Comparison of ENCODE assay signal across 20 cellular contexts in the genomic region with DNA sequence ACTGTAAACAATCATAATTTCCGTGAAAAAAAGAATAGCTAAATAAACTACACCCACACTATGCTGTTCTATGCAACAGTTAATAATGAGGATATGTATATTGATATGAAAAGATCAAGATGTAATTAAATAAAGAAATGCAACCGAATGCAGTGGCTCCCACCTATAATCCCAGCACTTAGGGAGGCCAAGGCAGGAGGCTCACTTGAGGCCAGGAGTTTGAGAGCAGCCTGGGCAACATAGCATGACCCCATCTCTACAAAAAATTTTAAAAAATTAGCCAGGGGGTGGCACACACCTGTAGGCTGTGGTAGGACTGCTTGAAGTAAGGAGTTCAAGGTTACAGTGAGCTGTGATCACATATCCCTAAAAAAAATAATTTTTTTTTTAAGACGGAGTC. TPM values are rescaled to one million over a fixed set of nuclear protein-coding genes. Genes with fewer than 3 reads are reported as not detected.
DNase-seq lines count a peak whose midpoint lies in the region; ATAC-seq, FAIRE-seq and TF ChIP-seq lines count a peak whose summit lies in the region.
"Had no signal": no experiment of that assay in that cellular context is flagged by ENCODE, and none has a peak within 500 bp of the region (broad histone marks: within the 10 kb centered on the region; RNA-seq: fewer than 3 reads in every experiment).

No MANE protein-coding gene starts in this region.

- H3K9ac ChIP-seq in HepG2 (ENCODE audit: insufficient read depth, low read depth, low read length) (no peak overlapping the region), K562 (ENCODE audit: insufficient read depth in 1 of 2, low read depth in 2 of 2, low read length in 2 of 2) (no peak overlapping the region), neural progenitor cell (no peak overlapping the region)
- H3K9ac ChIP-seq: BLaER1 treated with 17β-estradiol and CSF1 and Interleukin-3, amounts not matched to agents 10 nM and 100 nM had no signal

- WGBS in HepG2 (ENCODE audit: low lambda C conversion rate) = 94% methylated on average over 3 of the region's 3 CpGs
- WGBS in right lobe of liver (ENCODE audit: insufficient coverage, low coverage, low lambda C conversion rate, missing lambda C conversion rate) = 86% methylated on average over 1 of the region's 3 CpGs
- WGBS in K562 (ENCODE audit: insufficient coverage, low coverage, missing lambda C conversion rate) = 55% methylated on average over 3 of the region's 3 CpGs

- H3K79me2 ChIP-seq in HepG2 (ENCODE audit: insufficient read depth, low read length) (no peaks in the 10 kb centered on the region), K562 (ENCODE audit: control insufficient read depth, insufficient read depth, low read length) (no peaks in the 10 kb centered on the region), neural progenitor cell (ENCODE audit: low read depth) (no peaks in the 10 kb centered on the region)

- no TSS peak for BruUV-seq in HepG2 (replicated peaks; lab: Mats Ljungman, UMichigan)
- no TSS peak for BruUV-seq in K562 (replicated peaks; lab: Mats Ljungman, UMichigan)

- H3K36me3 ChIP-seq in HepG2 (replicated peaks in 1 of 2; ENCODE audit: control insufficient read depth in 1 of 2, insufficient read depth in 2 of 2, low read length in 2 of 2) (peaks cover 4 to 12% of the 10 kb centered on the region in 2 experiments; a peak in 3 of 5 replicates), right lobe of liver (peaks cover 0 to 3% (median 0%) of the 10 kb centered on the region in 4 donors), K562 (ENCODE audit: control insufficient read depth, insufficient read depth, low read length) (peaks cover 11% of the 10 kb centered on the region; the same call in 2 of the 3 replicates), neural progenitor cell (peaks cover 7% of the 10 kb centered on the region)

- intact Hi-C loops in HepG2 (cut with micrococcal nuclease; ENCODE audit: unreplicated experiment) (no loop called here), right lobe of liver (cut with DNase I) (no loop called here), K562 (cut with micrococcal nuclease) (no loop called here)

- POLR2A ChIA-PET in HepG2 (lab: Yijun Ruan, JAX) = interaction anchor here (1.3 to 2.8 kb wide), 3 partner anchors 40 to 53 kb away, joined by 3 to 12 read pairs (median 5); partner anchors contain the start of gene UBB
- POLR2A ChIA-PET in K562 (lab: Yijun Ruan, JAX) = no interaction called here

- TF ChIP-seq CTCF in HepG2 (CRISPR knock-in tag; IDR thresholded peaks at IDR 0.05) = no peak
- TF ChIP-seq CTCF in right lobe of liver (IDR thresholded peaks at IDR 0.05) = no peak
- TF ChIP-seq CTCF in K562 (IDR thresholded peaks at IDR 0.05 in 2 of 3, conservative IDR thresholded peaks at IDR 0.05 in 1 of 3; ENCODE audit: insufficient read depth in 2 of 3, low read depth in 1 of 3, low read length in 3 of 3) = no peak
- TF ChIP-seq CTCF in neural progenitor cell (IDR thresholded peaks at IDR 0.05) = no peak

- H3K4me3 Mint-ChIP-seq in neural progenitor cell = no peak overlapping the region
- H3K4me3 Mint-ChIP-seq: B cell; CD4-positive, alpha-beta T cell; CD8-positive, alpha-beta T cell had no signal

- H3K4me1 Mint-ChIP-seq in neural progenitor cell = no peaks in the 10 kb centered on the region

- H3K9me1 ChIP-seq in K562 (ENCODE audit: control insufficient read depth, insufficient read depth, low read length) = no peaks in the 10 kb centered on the region

- H3K9me3 ChIP-seq in HepG2 (ENCODE audit: low read length) (no peaks in the 10 kb centered on the region), right lobe of liver (no peaks in the 10 kb centered on the region), K562 (replicated peaks; ENCODE audit: control insufficient read depth, insufficient read depth, low read depth, low read length) (no peaks in the 10 kb centered on the region), neural progenitor cell (ENCODE audit: low read depth) (no peaks in the 10 kb centered on the region)
- H3K9me3 ChIP-seq: BLaER1 treated with 17β-estradiol and CSF1 and Interleukin-3, amounts not matched to agents 10 nM and 100 nM; Caco-2 had no signal

- ATAC-seq in HepG2 (no peak), right lobe of liver (no peak), K562 (no peak)
- ATAC-seq: A549; CD8-positive, alpha-beta T cell had no signal

- TF ChIP-seq RAD21 in HepG2 (CRISPR knock-in tag; IDR thresholded peaks at IDR 0.05) (no peak), K562 (CRISPR knock-in tag; conservative IDR thresholded peaks at IDR 0.05 in 1 of 2, IDR thresholded peaks at IDR 0.05 in 1 of 2) (no peak)

- no peak overlapping the region for H3K27ac ChIP-seq in HepG2 (ENCODE audit: extremely low read length, insufficient read depth, low read length)
- no peak overlapping the region for H3K27ac ChIP-seq in right lobe of liver
- H3K27ac ChIP-seq in K562 (ENCODE audit: extremely low read depth, low read depth, low read length) = no peak overlapping the region
- H3K27ac ChIP-seq in neural progenitor cell = no peak overlapping the region
- H3K27ac ChIP-seq: 22Rv1; BLaER1 treated with 17β-estradiol and CSF1 and Interleukin-3, amounts not matched to agents 10 nM and 100 nM; C4-2B had no signal

- H2AFZ ChIP-seq in HepG2 (ENCODE audit: low read length) (no peak overlapping the region), K562 (ENCODE audit: low read depth, low read length) (no peak overlapping the region), neural progenitor cell (replicated peaks) (no peak overlapping the region)

- no peak for DNase-seq in HepG2 (ENCODE audit: low spot score)
- DNase-seq in right lobe of liver = no peak
- no peak for DNase-seq in K562 (ENCODE audit: extremely low read depth in 1 of 4, low spot score in 3 of 4)
- DNase-seq in NCI-H2081 (lab: John Stamatoyannopoulos, UW) = no peak
- DNase-seq in neural progenitor cell (ENCODE audit: low spot score) = no peak
- DNase-seq: AML-193; Caco-2; Calu3; CD4-positive, alpha-beta T cell; CD8-positive, alpha-beta T cell; DMS79 treated with DMSO at 0.1 percent for 48 hours had no signal

- H3K4me3 ChIP-seq in HepG2 (replicated peaks in 1 of 3; ENCODE audit: insufficient read depth in 1 of 3, low read depth in 2 of 3, low read length in 3 of 3) (no peak overlapping the region), right lobe of liver (no peak overlapping the region), K562 (no peak overlapping the region), neural progenitor cell (no peak overlapping the region)
- H3K4me3 ChIP-seq: A549; BLaER1 treated with 17β-estradiol and CSF1 and Interleukin-3, amounts not matched to agents 10 nM and 100 nM had no signal

- H3K27ac Mint-ChIP-seq in neural progenitor cell = no peak overlapping the region
- H3K27ac Mint-ChIP-seq: B cell; CD4-positive, alpha-beta T cell; CD8-positive, alpha-beta T cell had no signal

- H3K27me3 Mint-ChIP-seq in neural progenitor cell (ENCODE audit: insufficient read depth, low read depth) = no peaks in the 10 kb centered on the region
- H3K27me3 Mint-ChIP-seq: B cell; CD4-positive, alpha-beta T cell had no signal

- H4K20me1 ChIP-seq in HepG2 (ENCODE audit: insufficient read depth, low read length) (no peaks in the 10 kb centered on the region), K562 (replicated peaks; ENCODE audit: control insufficient read depth, insufficient read depth, low read length) (no peaks in the 10 kb centered on the region), neural progenitor cell (ENCODE audit: low read depth) (no peaks in the 10 kb centered on the region)
- H4K20me1 ChIP-seq: BLaER1 treated with 17β-estradiol and CSF1 and Interleukin-3, amounts not matched to agents 10 nM and 100 nM had no signal

- no peak for TF ChIP-seq POLR2A in HepG2 (IDR thresholded peaks at IDR 0.05; ENCODE audit: insufficient read depth in 1 of 2, low read depth in 2 of 2, low read length in 2 of 2)
- TF ChIP-seq POLR2A in right lobe of liver (IDR thresholded peaks at IDR 0.05) = no peak
- TF ChIP-seq POLR2A in K562 (conservative IDR thresholded peaks at IDR 0.05) = no peak

- H3K36me3 Mint-ChIP-seq in neural progenitor cell = peaks cover 11% of the 10 kb centered on the region

- TF ChIP-seq EP300 in HepG2 (IDR thresholded peaks at IDR 0.05; ENCODE audit: low read depth in 2 of 2, low read length in 2 of 2) = no peak
- no peak for TF ChIP-seq EP300 in HepG2 (CRISPR knock-in tag; IDR thresholded peaks at IDR 0.05; ENCODE audit: borderline replicate concordance)
- no peak for TF ChIP-seq EP300 in K562 (IDR thresholded peaks at IDR 0.05; ENCODE audit: low read length)

- H3K4me2 ChIP-seq in HepG2 (ENCODE audit: low read depth, low read length) = no peak overlapping the region
- H3K4me2 ChIP-seq in K562 (ENCODE audit: insufficient read depth, low read length) = no peak overlapping the region
- H3K4me2 ChIP-seq in neural progenitor cell = no peak overlapping the region
- H3K4me2 ChIP-seq: A549; BLaER1 treated with 17β-estradiol and CSF1 and Interleukin-3, amounts not matched to agents 10 nM and 100 nM had no signal

- H3K27me3 ChIP-seq in HepG2 (ENCODE audit: control insufficient read depth in 1 of 2, insufficient read depth in 2 of 2, low read length in 2 of 2) = no peaks in the 10 kb centered on the region
- H3K27me3 ChIP-seq in right lobe of liver = no peaks in the 10 kb centered on the region
- no peaks in the 10 kb centered on the region for H3K27me3 ChIP-seq in K562 (ENCODE audit: control insufficient read depth in 2 of 2, insufficient read depth in 2 of 2, low read length in 2 of 2)
- no peaks in the 10 kb centered on the region for H3K27me3 ChIP-seq in neural progenitor cell
- H3K27me3 ChIP-seq: BLaER1 treated with 17β-estradiol and CSF1 and Interleukin-3, amounts not matched to agents 10 nM and 100 nM had no signal

- FAIRE-seq in HepG2 (lab: Jason Lieb, UNC) (no peak), K562 (lab: Jason Lieb, UNC) (no peak)
- FAIRE-seq: A549, D721Med, G401.6, GM12891, GM19239 had no signal

- no peaks in the 10 kb centered on the region for H3K4me1 ChIP-seq in HepG2 (ENCODE audit: insufficient read depth, low read length)
- no peaks in the 10 kb centered on the region for H3K4me1 ChIP-seq in right lobe of liver
- H3K4me1 ChIP-seq in K562 (replicated peaks in 1 of 2; ENCODE audit: control insufficient read depth in 2 of 2, insufficient read depth in 2 of 2, low read length in 2 of 2) = no peaks in the 10 kb centered on the region
- no peaks in the 10 kb centered on the region for H3K4me1 ChIP-seq in neural progenitor cell
- H3K4me1 ChIP-seq: BLaER1 treated with 17β-estradiol and CSF1 and Interleukin-3, amounts not matched to agents 10 nM and 100 nM; Caco-2 had no signal

- no peaks in the 10 kb centered on the region for H3K9me3 Mint-ChIP-seq in neural progenitor cell
- H3K9me3 Mint-ChIP-seq: CD4-positive, alpha-beta T cell; CD8-positive, alpha-beta T cell had no signal

- H3F3A ChIP-seq in neural progenitor cell (ENCODE audit: low read depth) = peaks cover 19% of the 10 kb centered on the region

- CTCF ChIA-PET in HepG2 (lab: Yijun Ruan, JAX; ENCODE audit: low intra/inter-chr PET ratio, low total read pairs) = no interaction called here
- CTCF ChIA-PET in K562 (lab: Yijun Ruan, JAX; ENCODE audit: low intra/inter-chr PET ratio) = no interaction called here

- in situ Hi-C loops in HepG2 (cut with HindIII; ENCODE audit: extremely low pct_ligation_motif_present, low pct_unique_long_range_greater_than_20kb) = no loop called here
- in situ Hi-C loops in K562 (cut with MboI) = no loop called here

RNA-seq across cellular contexts. Expression of gene CENPV, which starts 14.9 kb away (rescaled TPM):
- 216 and 292 TPM in 2 replicates for total RNA-seq in HepG2 (2016; rRNA removed; fragmentation: Illumina TruSeq; extraction: Trizol)
- total RNA-seq in HepG2 (2016; cell fraction: cytosol; rRNA removed; fragmentation: Illumina TruSeq; extraction: Trizol; ENCODE audit: low read depth) = 661 and 704 TPM in 2 replicates
- 238 and 290 TPM in 2 replicates for total RNA-seq in HepG2 (2016; cell fraction: insoluble cytoplasmic fraction; rRNA removed; fragmentation: Illumina TruSeq; extraction: Trizol)
- total RNA-seq in HepG2 (2016; cell fraction: membrane; rRNA removed; fragmentation: Illumina TruSeq; extraction: Trizol) = 633 and 641 TPM in 2 replicates
- 133 and 151 TPM in 2 replicates for total RNA-seq in HepG2 (2016; cell fraction: nucleus; rRNA removed; fragmentation: Illumina TruSeq; extraction: Trizol)
- polyA plus RNA-seq in HepG2 (2011; rRNA removed) = 159 and 193 TPM in 2 replicates
- 149 and 152 TPM in 2 replicates for polyA plus RNA-seq in HepG2 (2011; cell fraction: cytosol; rRNA removed)
- polyA plus RNA-seq in HepG2 (2011; cell fraction: nucleus; rRNA removed) = 166 and 206 TPM in 2 replicates
- 145 and 146 TPM in 2 replicates for polyA plus RNA-seq in HepG2 (2012)
- polyA plus RNA-seq in HepG2 (2016; cell fraction: cytosol; fragmentation: Illumina TruSeq; extraction: Trizol; ENCODE audit: low read depth) = 677 and 732 TPM in 2 replicates
- polyA plus RNA-seq in HepG2 (2016; cell fraction: insoluble cytoplasmic fraction; fragmentation: Illumina TruSeq; extraction: Trizol; ENCODE audit: low read depth) = 223 and 226 TPM in 2 replicates
- 572 and 580 TPM in 2 replicates for polyA plus RNA-seq in HepG2 (2016; cell fraction: membrane; fragmentation: Illumina TruSeq; extraction: Trizol; ENCODE audit: low read depth)
- 273 and 282 TPM in 2 replicates for polyA plus RNA-seq in HepG2 (2016; cell fraction: nucleus; fragmentation: Illumina TruSeq; extraction: Trizol; ENCODE audit: insufficient read depth, low read depth)
- 85.8 and 95.1 TPM in 2 replicates for polyA minus RNA-seq in HepG2 (2011; rRNA and poly(A)+ RNA removed; ENCODE audit: low replicate concordance)
- polyA minus RNA-seq in HepG2 (2011; cell fraction: cytosol; rRNA and poly(A)+ RNA removed) = 30.3 and 32.7 TPM in 2 replicates
- 68.9 and 72.5 TPM in 2 replicates for polyA minus RNA-seq in HepG2 (2011; cell fraction: nucleus; rRNA and poly(A)+ RNA removed)
- 10 to 100 TPM; 19.8 to 34.5 (median 24.8) TPM for total RNA-seq in right lobe of liver
- 56.5 and 86.7 TPM in 2 replicates for total RNA-seq in K562 (2011; cell fraction: chromatin; rRNA removed; ENCODE audit: low replicate concordance)
- 65.5 and 66.5 TPM in 2 replicates for total RNA-seq in K562 (2011; cell fraction: nucleolus; rRNA removed)
- total RNA-seq in K562 (2011; cell fraction: nucleoplasm; rRNA removed) = 76.8 and 103 TPM in 2 replicates
- total RNA-seq in K562 (2014; rRNA removed) = 90.9 and 131 TPM in 2 replicates
- 89.6 and 95.5 TPM in 2 replicates for total RNA-seq in K562 (2014; rRNA removed; fragmentation: Illumina TruSeq; extraction: Trizol)
- 67.4 and 75.0 TPM in 2 replicates for total RNA-seq in K562 (2015; rRNA removed; fragmentation: Illumina TruSeq; extraction: Trizol)
- total RNA-seq in K562 (2021) = 86.1 and 89.1 TPM in 2 replicates
- polyA plus RNA-seq in K562 (2011; rRNA removed) = 112 and 128 TPM in 2 replicates
- polyA plus RNA-seq in K562 (2011; cell fraction: cytosol; rRNA removed) = 115 and 125 TPM in 2 replicates
- polyA plus RNA-seq in K562 (2011; cell fraction: nucleus; rRNA removed) = 114 and 127 TPM in 2 replicates
- 64.4 and 69.3 TPM in 2 replicates for polyA plus RNA-seq in K562 (2012)
- 89.3 and 96.6 TPM in 2 replicates for polyA plus RNA-seq in K562 (2014; fragmentation: Illumina TruSeq; extraction: Trizol)
- 10 to 100 TPM; 17.8 to 25.8 TPM for polyA plus RNA-seq in K562 (2014; fragmentation: Nextera tagmentation; extraction: Ambion mirVana)
- polyA plus RNA-seq in K562 (2014; rRNA removed) = 91.8 and 100 TPM in 2 replicates
- polyA minus RNA-seq in K562 (2011; rRNA and poly(A)+ RNA removed) = 53.0 and 61.8 TPM in 2 replicates
- 24.5 and 25.6 TPM in 2 replicates for polyA minus RNA-seq in K562 (2011; cell fraction: cytosol; rRNA and poly(A)+ RNA removed)
- 17.9 and 22.4 TPM in 2 replicates for polyA minus RNA-seq in K562 (2011; cell fraction: nucleus; rRNA and poly(A)+ RNA removed)
- 220 and 338 TPM in 2 replicates for total RNA-seq in neural progenitor cell (ENCODE audit: low replicate concordance)

RNA-seq across cellular contexts. Expression of gene UBB, which starts 42.5 kb away (rescaled TPM):
- total RNA-seq in HepG2 (2016; rRNA removed; fragmentation: Illumina TruSeq; extraction: Trizol) = 2,066 and 2,598 TPM in 2 replicates
- total RNA-seq in HepG2 (2016; cell fraction: cytosol; rRNA removed; fragmentation: Illumina TruSeq; extraction: Trizol; ENCODE audit: low read depth) = 1,884 and 2,042 TPM in 2 replicates
- total RNA-seq in HepG2 (2016; cell fraction: insoluble cytoplasmic fraction; rRNA removed; fragmentation: Illumina TruSeq; extraction: Trizol) = 2,199 and 2,677 TPM in 2 replicates
- total RNA-seq in HepG2 (2016; cell fraction: membrane; rRNA removed; fragmentation: Illumina TruSeq; extraction: Trizol) = 1,573 and 1,587 TPM in 2 replicates
- 582 and 612 TPM in 2 replicates for total RNA-seq in HepG2 (2016; cell fraction: nucleus; rRNA removed; fragmentation: Illumina TruSeq; extraction: Trizol)
- polyA plus RNA-seq in HepG2 (2011; rRNA removed) = 1,130 and 1,263 TPM in 2 replicates
- 1,588 and 1,623 TPM in 2 replicates for polyA plus RNA-seq in HepG2 (2011; cell fraction: cytosol; rRNA removed)
- 397 and 543 TPM in 2 replicates for polyA plus RNA-seq in HepG2 (2011; cell fraction: nucleus; rRNA removed)
- 1,977 and 2,062 TPM in 2 replicates for polyA plus RNA-seq in HepG2 (2012)
- polyA plus RNA-seq in HepG2 (2016; cell fraction: cytosol; fragmentation: Illumina TruSeq; extraction: Trizol; ENCODE audit: low read depth) = 1,937 and 2,024 TPM in 2 replicates
- polyA plus RNA-seq in HepG2 (2016; cell fraction: insoluble cytoplasmic fraction; fragmentation: Illumina TruSeq; extraction: Trizol; ENCODE audit: low read depth) = 1,705 and 1,710 TPM in 2 replicates
- polyA plus RNA-seq in HepG2 (2016; cell fraction: membrane; fragmentation: Illumina TruSeq; extraction: Trizol; ENCODE audit: low read depth) = 1,088 and 1,107 TPM in 2 replicates
- polyA plus RNA-seq in HepG2 (2016; cell fraction: nucleus; fragmentation: Illumina TruSeq; extraction: Trizol; ENCODE audit: insufficient read depth, low read depth) = 679 and 692 TPM in 2 replicates
- 1,440 and 2,606 TPM in 2 replicates for polyA minus RNA-seq in HepG2 (2011; rRNA and poly(A)+ RNA removed; ENCODE audit: low replicate concordance)
- polyA minus RNA-seq in HepG2 (2011; cell fraction: cytosol; rRNA and poly(A)+ RNA removed) = 681 and 793 TPM in 2 replicates
- 194 and 303 TPM in 2 replicates for polyA minus RNA-seq in HepG2 (2011; cell fraction: nucleus; rRNA and poly(A)+ RNA removed)
- total RNA-seq in right lobe of liver = 1,000 to 10,000 TPM; 1,045 to 2,319 (median 1,420) TPM
- total RNA-seq in K562 (2011; cell fraction: chromatin; rRNA removed; ENCODE audit: low replicate concordance) = 132 and 247 TPM in 2 replicates
- 377 and 399 TPM in 2 replicates for total RNA-seq in K562 (2011; cell fraction: nucleolus; rRNA removed)
- 354 and 382 TPM in 2 replicates for total RNA-seq in K562 (2011; cell fraction: nucleoplasm; rRNA removed)
- total RNA-seq in K562 (2014; rRNA removed) = 2,054 and 2,801 TPM in 2 replicates
- 1,199 and 1,477 TPM in 2 replicates for total RNA-seq in K562 (2014; rRNA removed; fragmentation: Illumina TruSeq; extraction: Trizol)
- total RNA-seq in K562 (2015; rRNA removed; fragmentation: Illumina TruSeq; extraction: Trizol) = 1,630 and 1,692 TPM in 2 replicates
- total RNA-seq in K562 (2021) = 1,581 and 1,675 TPM in 2 replicates
- 1,069 and 1,272 TPM in 2 replicates for polyA plus RNA-seq in K562 (2011; rRNA removed)
- 1,564 and 2,005 TPM in 2 replicates for polyA plus RNA-seq in K562 (2011; cell fraction: cytosol; rRNA removed)
- 726 and 879 TPM in 2 replicates for polyA plus RNA-seq in K562 (2011; cell fraction: nucleus; rRNA removed)
- polyA plus RNA-seq in K562 (2012) = 2,693 and 3,124 TPM in 2 replicates
- 1,681 and 1,922 TPM in 2 replicates for polyA plus RNA-seq in K562 (2014; fragmentation: Illumina TruSeq; extraction: Trizol)
- polyA plus RNA-seq in K562 (2014; fragmentation: Nextera tagmentation; extraction: Ambion mirVana) = 1,000 to 10,000 TPM; 3,942 to 4,143 TPM
- polyA plus RNA-seq in K562 (2014; rRNA removed) = 1,696 and 2,000 TPM in 2 replicates
- 966 and 1,497 TPM in 2 replicates for polyA minus RNA-seq in K562 (2011; rRNA and poly(A)+ RNA removed)
- polyA minus RNA-seq in K562 (2011; cell fraction: cytosol; rRNA and poly(A)+ RNA removed) = 625 and 785 TPM in 2 replicates
- polyA minus RNA-seq in K562 (2011; cell fraction: nucleus; rRNA and poly(A)+ RNA removed) = 116 and 251 TPM in 2 replicates
- 1,249 and 1,476 TPM in 2 replicates for total RNA-seq in neural progenitor cell (ENCODE audit: low replicate concordance)

Comparison
In these comparisons a context has a peak if more than half of its experiments do, and no peak if none do; other contexts are left out.
1. Of the 241 proteins assayed by ChIP-seq in both HepG2 and K562: peak only in HepG2: none; only in K562: ZNF121; in both: none; in neither: 240.